ENCODE assay signal across 19 cellular contexts in genomic region chr11:49911516-49911915, GRCh38. TPM values are rescaled to one million over a fixed set of nuclear protein-coding genes. Genes with fewer than 3 reads are reported as not detected.
"Had no signal": no experiment of that assay in that cellular context is flagged by ENCODE, and none has a peak within 500 bp of the region (broad histone marks: within the 10 kb centered on the region; RNA-seq: fewer than 3 reads in every experiment).

No MANE protein-coding gene starts in this region.

RNA-seq across cellular contexts. Expression of gene OR4C13, which starts 40.7 kb away (rescaled TPM):
- total RNA-seq: activated naive CD4-positive, alpha-beta T cell treated with anti-CD3 and anti-CD28 coated beads for 36 hours; activated naive CD4-positive, alpha-beta T cell treated with anti-CD3 and anti-CD28 coated beads, Interleukin-2, amount 50 U/mL, for 72 hours; activated naive CD8-positive, alpha-beta T cell treated with anti-CD3 and anti-CD28 coated beads for 36 hours; activated naive CD8-positive, alpha-beta T cell treated with anti-CD3 and anti-CD28 coated beads, Interleukin-2, amount 10 ng/mL, durations not matched to agents 7 days and 5 days; activated T-cell treated with anti-CD3 and anti-CD28 coated beads, Interleukin-2, amount 50 U/mL, for 4 hours; activated T-cell treated with anti-CD3 and anti-CD28 coated beads, Interleukin-2, amount 50 U/mL, for 72 hours; activated T-helper 1 cell treated with anti-CD3 and anti-CD28 coated beads, Interleukin-12 subunit alpha, Interleukin-12 subunit beta, Interleukin-2, Interleukin-4 antibody, amounts not matched to agents 30 ng/mL and 10 ng/mL and 1 ng/mL, durations not matched to agents 14 hours and 24 hours and 36 hours; activated T-helper 17 cell treated with anti-CD3 and anti-CD28 coated beads, Interleukin-2, amount 50 U/mL, for 72 hours; activated T-helper 2 cell treated with anti-CD3 and anti-CD28 coated beads, Interferon-gamma antibody, Interleukin-2, Interleukin-4, amounts not matched to agents 10 μg/mL and 5 μg/mL and 100 μg/mL, durations not matched to agents 14 hours and 24 hours and 36 hours; adrenal gland; aorta; ascending aorta; astrocyte; body of pancreas; breast epithelium; bronchial epithelial cell; cardiac muscle cell; cardiac septum had no signal
- polyA plus RNA-seq: adipose tissue, adrenal gland, aorta, cardiac muscle cell had no signal
